In genomic region chr1:227788279-227789041, GRCh38 we compare ENCODE assay signal across 8 cellular contexts. TPM values are rescaled to one million over a fixed set of nuclear protein-coding genes. Genes with fewer than 3 reads are reported as not detected.
A peak's percentile ranks its signal among the peaks of the same experiment; 100 is the strongest.
DNase-seq lines count a peak whose midpoint lies in the region; ATAC-seq, FAIRE-seq and TF ChIP-seq lines count a peak whose summit lies in the region.

No MANE protein-coding gene starts in this region.

- H3K9me3 ChIP-seq in SU-DHL-6 (ENCODE audit: insufficient read depth, low read length) (no peaks in the 10 kb centered on the region), muscle layer of duodenum (ENCODE audit: control insufficient read depth in 1 of 2, low read length in 2 of 2) (no peaks in the 10 kb centered on the region), upper lobe of right lung (no peaks in the 10 kb centered on the region)

- H3K36me3 Mint-ChIP-seq in activated CD4-positive, alpha-beta T cell treated with anti-CD3 and anti-CD28 coated beads, Interleukin-2, amount 10 ng/mL, durations not matched to agents 24 days and 14 days (ENCODE audit: low read depth) = no peaks in the 10 kb centered on the region
- H3K36me3 Mint-ChIP-seq in effector memory CD8-positive, alpha-beta T cell (ENCODE audit: insufficient read depth) = peaks cover 23% of the 10 kb centered on the region

- H3K79me2 ChIP-seq in SU-DHL-6 (ENCODE audit: insufficient read depth, low read length) = no peaks in the 10 kb centered on the region

- peak overlapping the region; percentile 83 for H3K4me3 Mint-ChIP-seq in activated CD4-positive, alpha-beta T cell treated with anti-CD3 and anti-CD28 coated beads, Interleukin-2, amount 10 ng/mL, durations not matched to agents 24 days and 14 days
- H3K4me3 Mint-ChIP-seq in effector memory CD8-positive, alpha-beta T cell = peak overlapping the region; percentile 83

- H3K36me3 ChIP-seq in SU-DHL-6 (ENCODE audit: low read length) (no peaks in the 10 kb centered on the region), muscle layer of duodenum (ENCODE audit: control insufficient read depth in 1 of 2, insufficient read depth in 2 of 2, low read length in 2 of 2) (no peaks in the 10 kb centered on the region), upper lobe of right lung (no peaks in the 10 kb centered on the region)

- peak overlapping the region; percentile 60 for H2AFZ ChIP-seq in SU-DHL-6 (ENCODE audit: low read depth, low read length, severe bottlenecking)

- H3K4me1 ChIP-seq in muscle layer of duodenum (ENCODE audit: control insufficient read depth in 1 of 2, insufficient read depth in 2 of 2, low read length in 2 of 2) = peaks cover 9 to 21% of the 10 kb centered on the region in 2 donors
- peaks cover 13% of the 10 kb centered on the region for H3K4me1 ChIP-seq in upper lobe of right lung

- H3K27me3 ChIP-seq in SU-DHL-6 (ENCODE audit: low read length) = no peaks in the 10 kb centered on the region
- H3K27me3 ChIP-seq in muscle layer of duodenum (ENCODE audit: low read depth, low read length) = peaks cover 4% of the 10 kb centered on the region
- no peaks in the 10 kb centered on the region for H3K27me3 ChIP-seq in upper lobe of right lung

- H3K4me3 ChIP-seq in SU-DHL-6 (ENCODE audit: insufficient read depth, low read length, poor library complexity, severe bottlenecking) (peak overlapping the region; percentile 59), muscle layer of duodenum (ENCODE audit: low read depth in 1 of 2, low read length in 2 of 2) (peak overlapping the region; percentile 16 to 73), upper lobe of right lung (peak overlapping the region; percentile 58)

- H4K20me1 ChIP-seq in SU-DHL-6 (ENCODE audit: low read depth, low read length) = no peaks in the 10 kb centered on the region

- no peaks in the 10 kb centered on the region for H3K9me2 ChIP-seq in SU-DHL-6 (replicated peaks; ENCODE audit: insufficient read depth, low read length)

- intact Hi-C loops in activated CD4-positive, alpha-beta T cell treated with anti-CD3 and anti-CD28 coated beads, Interleukin-2, amount 10 ng/mL, durations not matched to agents 24 days and 14 days (cut with micrococcal nuclease) = loop anchor here (1.0 to 2.0 kb wide), 3 partner anchors 26 to 294 kb away; partner anchors contain the start of genes ARF1, JMJD4 and SNAP47
- intact Hi-C loops in upper lobe of right lung (cut with DNase I) = no loop called here

- peaks cover 12% of the 10 kb centered on the region for H3K4me1 Mint-ChIP-seq in activated CD4-positive, alpha-beta T cell treated with anti-CD3 and anti-CD28 coated beads, Interleukin-2, amount 10 ng/mL, durations not matched to agents 24 days and 14 days
- H3K4me1 Mint-ChIP-seq in effector memory CD8-positive, alpha-beta T cell (ENCODE audit: low read depth in 2 of 2) = peaks cover 14 to 22% of the 10 kb centered on the region in 2 donors

- peak; percentile 95 for DNase-seq in activated CD4-positive, alpha-beta T cell treated with anti-CD3 and anti-CD28 coated beads, Interleukin-2, amount 10 ng/mL, durations not matched to agents 24 days and 14 days
- DNase-seq in activated CD4-positive, alpha-beta T cell treated with anti-CD3 and anti-CD28 coated beads for 4 hours = no peak
- DNase-seq in H54 (ENCODE audit: insufficient read length, low spot score) (peak; percentile 67), Kasumi-1 (lab: John Stamatoyannopoulos, UW) (peak; percentile 45 to 71), upper lobe of right lung (peak; percentile 92)
- DNase-seq in effector memory CD8-positive, alpha-beta T cell = peak; percentile 58 to 63 (median 61)

- no peak overlapping the region for H3K27ac Mint-ChIP-seq in activated CD4-positive, alpha-beta T cell treated with anti-CD3 and anti-CD28 coated beads, Interleukin-2, amount 10 ng/mL, durations not matched to agents 24 days and 14 days
- peak overlapping the region; percentile 75 to 79 for H3K27ac Mint-ChIP-seq in effector memory CD8-positive, alpha-beta T cell

- H3K27ac ChIP-seq in SU-DHL-6 (ENCODE audit: low read depth, low read length) (no peak overlapping the region), muscle layer of duodenum (ENCODE audit: low read length) (no peak overlapping the region), upper lobe of right lung (peak overlapping the region; percentile 31)

- H3K4me2 ChIP-seq in SU-DHL-6 (ENCODE audit: low read depth, low read length, poor library complexity, severe bottlenecking) = peak overlapping the region; percentile 73

- no peak for TF ChIP-seq CTCF in SU-DHL-6 (IDR thresholded peaks at IDR 0.05; ENCODE audit: insufficient read depth, low read length, poor library complexity, severe bottlenecking)
- TF ChIP-seq CTCF in upper lobe of right lung (IDR thresholded peaks at IDR 0.05) = no peak

- no peaks in the 10 kb centered on the region for H3K9me3 Mint-ChIP-seq in activated CD4-positive, alpha-beta T cell treated with anti-CD3 and anti-CD28 coated beads, Interleukin-2, amount 10 ng/mL, durations not matched to agents 24 days and 14 days
- H3K9me3 Mint-ChIP-seq in effector memory CD8-positive, alpha-beta T cell = no peaks in the 10 kb centered on the region

- peak; percentile 25; the same call in 1 of the 2 replicates for TF ChIP-seq POLR2A in H54 (IDR thresholded peaks at IDR 0.05; ENCODE audit: low read depth, low read length)

- H3F3A ChIP-seq in SU-DHL-6 (ENCODE audit: insufficient read depth) = no peaks in the 10 kb centered on the region

- H3K27me3 Mint-ChIP-seq in activated CD4-positive, alpha-beta T cell treated with anti-CD3 and anti-CD28 coated beads, Interleukin-2, amount 10 ng/mL, durations not matched to agents 24 days and 14 days = peaks cover 9% of the 10 kb centered on the region
- no peaks in the 10 kb centered on the region for H3K27me3 Mint-ChIP-seq in effector memory CD8-positive, alpha-beta T cell

- peak; percentile 59 for ATAC-seq in effector memory CD8-positive, alpha-beta T cell (replicated peaks)
- ATAC-seq in upper lobe of right lung = peak; percentile 78

- H3K9ac ChIP-seq in SU-DHL-6 (ENCODE audit: low read length) = peak overlapping the region; percentile 58

- no peak for FAIRE-seq in H54 (lab: Jason Lieb, UNC)

RNA-seq across cellular contexts. Expression of gene PRSS38, which starts 27.0 kb away (rescaled TPM):
- total RNA-seq in activated CD4-positive, alpha-beta T cell treated with anti-CD3 and anti-CD28 coated beads, Interleukin-2, amount 10 ng/mL, durations not matched to agents 24 days and 14 days = not detected in 2 replicates
- not detected for total RNA-seq in upper lobe of right lung

RNA-seq across cellular contexts. Expression of gene SNAP47, which starts 53.2 kb away (rescaled TPM):
- total RNA-seq in activated CD4-positive, alpha-beta T cell treated with anti-CD3 and anti-CD28 coated beads, Interleukin-2, amount 10 ng/mL, durations not matched to agents 24 days and 14 days = 28.6 and 30.9 TPM in 2 replicates
- 27.7 TPM for total RNA-seq in upper lobe of right lung

RNA-seq across cellular contexts. Expression of gene JMJD4, which starts 53.4 kb away (rescaled TPM):
- 34.8 and 35.1 TPM in 2 replicates for total RNA-seq in activated CD4-positive, alpha-beta T cell treated with anti-CD3 and anti-CD28 coated beads, Interleukin-2, amount 10 ng/mL, durations not matched to agents 24 days and 14 days
- 15.1 TPM for total RNA-seq in upper lobe of right lung

Comparison
In these comparisons a context has a peak if more than half of its experiments do, and no peak if none do; other contexts are left out.
1. DNase-seq: peak in activated CD4-positive, alpha-beta T cell treated with anti-CD3 and anti-CD28 coated beads, Interleukin-2, amount 10 ng/mL, durations not matched to agents 24 days and 14 days (single experiment), H54 (single experiment), Kasumi-1 (2 of 2), effector memory CD8-positive, alpha-beta T cell (3 of 3) and upper lobe of right lung (single experiment); none in activated CD4-positive, alpha-beta T cell treated with anti-CD3 and anti-CD28 coated beads for 4 hours (0 of 2).
2. Peak in every context shown above with its lines, with median percentiles within 50 percentile points of each other: H3K4me3 ChIP-seq.